1 cellular context compared by ENCODE assay signal in the genomic region with DNA sequence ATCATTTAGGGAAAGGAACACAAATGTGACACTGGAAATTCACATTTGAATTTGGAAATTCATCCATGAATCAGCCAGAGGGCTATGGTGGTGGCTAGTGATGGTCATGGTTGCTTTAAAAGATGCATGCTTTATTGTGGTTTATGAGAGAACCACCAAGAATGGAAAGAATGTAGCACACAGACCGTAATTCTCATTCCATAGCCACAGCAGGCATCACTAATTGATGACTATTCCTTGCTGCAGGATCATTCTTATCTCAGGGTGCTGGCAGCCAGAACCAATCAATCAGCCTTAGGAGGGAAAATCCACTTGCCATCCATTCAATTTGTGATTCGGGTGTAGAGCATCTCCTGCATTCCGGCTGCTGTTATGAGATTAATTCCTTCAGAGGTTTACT.
A peak's percentile ranks its signal among the peaks of the same experiment; 100 is the strongest.
TF ChIP-seq lines count a peak whose summit lies in the region.

No MANE protein-coding gene starts in this region.

TF ChIP-seq in HEK293, 187 proteins besides CTCF, POLR2A, EP300 and RAD21 (continued from another document):
- TF ChIP-seq, protein P1, sequence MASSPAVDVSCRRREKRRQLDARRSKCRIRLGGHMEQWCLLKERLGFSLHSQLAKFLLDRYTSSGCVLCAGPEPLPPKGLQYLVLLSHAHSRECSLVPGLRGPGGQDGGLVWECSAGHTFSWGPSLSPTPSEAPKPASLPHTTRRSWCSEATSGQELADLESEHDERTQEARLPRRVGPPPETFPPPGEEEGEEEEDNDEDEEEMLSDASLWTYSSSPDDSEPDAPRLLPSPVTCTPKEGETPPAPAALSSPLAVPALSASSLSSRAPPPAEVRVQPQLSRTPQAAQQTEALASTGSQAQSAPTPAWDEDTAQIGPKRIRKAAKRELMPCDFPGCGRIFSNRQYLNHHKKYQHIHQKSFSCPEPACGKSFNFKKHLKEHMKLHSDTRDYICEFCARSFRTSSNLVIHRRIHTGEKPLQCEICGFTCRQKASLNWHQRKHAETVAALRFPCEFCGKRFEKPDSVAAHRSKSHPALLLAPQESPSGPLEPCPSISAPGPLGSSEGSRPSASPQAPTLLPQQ (tag by site-specific recombination; IDR thresholded peaks at IDR 0.05) = no peak
- TF ChIP-seq ZBTB17 (tag by site-specific recombination; IDR thresholded peaks at IDR 0.05) (peak; percentile 63), KLF17 (tag by site-specific recombination; IDR thresholded peaks at IDR 0.05) (no peak), SETDB1 (IDR thresholded peaks at IDR 0.05; ENCODE audit: insufficient read length, low read length) (peak; percentile 51), KLF10 (tag by site-specific recombination; IDR thresholded peaks at IDR 0.05) (no peak), ZFHX2 (tag by site-specific recombination; conservative IDR thresholded peaks at IDR 0.05) (no peak), ZBTB10 (tag by site-specific recombination; IDR thresholded peaks at IDR 0.05) (no peak), ZNF248 (tag by site-specific recombination; IDR thresholded peaks at IDR 0.05) (no peak), GLI4 (tag by site-specific recombination; IDR thresholded peaks at IDR 0.05) (no peak), SALL2 (tag by site-specific recombination; IDR thresholded peaks at IDR 0.05; ENCODE audit: borderline replicate concordance) (no peak), ZNF830 (tag by site-specific recombination; IDR thresholded peaks at IDR 0.05; ENCODE audit: low read depth) (no peak)
